8 cellular contexts compared by ENCODE assay signal in the genomic region with DNA sequence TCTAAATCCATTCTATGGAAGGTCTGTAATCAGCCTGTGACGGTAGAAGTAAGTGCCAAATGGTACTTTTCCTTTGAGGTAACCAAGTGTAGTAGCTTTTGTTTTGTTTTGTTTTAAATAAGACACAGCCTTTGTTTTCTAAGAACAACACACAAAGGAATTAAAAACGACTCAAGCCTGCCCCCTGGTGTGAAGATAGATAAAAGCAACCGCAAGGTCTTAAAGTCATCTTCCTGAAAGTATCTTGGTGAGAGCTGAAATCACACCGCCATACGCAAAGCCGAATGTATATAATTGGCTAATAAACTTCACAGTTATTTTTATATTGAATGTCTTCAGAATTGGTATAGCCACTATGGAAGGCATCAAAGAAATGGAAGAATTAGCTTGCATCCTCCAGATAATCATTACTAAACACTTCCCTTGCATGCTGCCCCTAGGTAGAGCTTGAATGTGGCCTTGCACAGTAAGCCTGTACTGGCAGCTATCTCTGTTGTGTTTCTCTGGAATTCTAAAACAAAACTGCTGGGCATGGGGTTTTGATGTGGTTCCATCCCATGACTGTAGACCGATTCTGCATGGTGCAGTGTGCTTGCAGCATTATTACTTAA.
DNase-seq lines count a peak whose midpoint lies in the region; ATAC-seq and TF ChIP-seq lines count a peak whose summit lies in the region.

No MANE protein-coding gene starts in this region.

- peak; percentile 84 for DNase-seq in CD1c-positive myeloid dendritic cell (ENCODE audit: extremely low spot score)
- peak; percentile 48 for DNase-seq in HS-5 (ENCODE audit: low read depth)
- DNase-seq in NOMO-1 treated with dmso at 0.1 percent for 144 hours (lab: John Stamatoyannopoulos, UW; ENCODE audit: unreplicated experiment) = peak; percentile 37
- DNase-seq in astrocyte of the spinal cord (ENCODE audit: low read depth, low spot score) = peak; percentile 77
- peak; percentile 32 for DNase-seq in kidney epithelial cell (ENCODE audit: low read depth)
- peak; percentile 1 for DNase-seq in stimulated activated CD8-positive, alpha-beta memory T cell treated with anti-CD3 and anti-CD28 coated beads, Interleukin-4, amount 100 ng/mL, for 24 hours (ENCODE audit: low read depth)

- ATAC-seq in GM18861 (IDR thresholded peaks at IDR 0.05; ENCODE audit: unreplicated experiment) (peak; percentile 59), HG02588 (IDR thresholded peaks at IDR 0.05; ENCODE audit: unreplicated experiment) (no peak)

- H3K4me3 ChIP-seq in astrocyte of the spinal cord (ENCODE audit: low read depth, low read length) (no peak overlapping the region), kidney epithelial cell (ENCODE audit: low read depth, low read length) (no peak overlapping the region)

- in situ Hi-C loops in astrocyte of the spinal cord (cut with HindIII; ENCODE audit: low sequenced_read_pairs) = no loop called here

- no peaks in the 10 kb centered on the region for H3K27me3 ChIP-seq in kidney epithelial cell (ENCODE audit: control insufficient read depth, insufficient read depth, low read length)

- no peaks in the 10 kb centered on the region for H3K36me3 ChIP-seq in kidney epithelial cell (ENCODE audit: control insufficient read depth, insufficient read depth, low read length)

- TF ChIP-seq CTCF in astrocyte of the spinal cord (IDR thresholded peaks at IDR 0.05; ENCODE audit: low read depth, low read length) (peak; percentile 57), kidney epithelial cell (IDR thresholded peaks at IDR 0.05; ENCODE audit: insufficient read depth, low read length, poor library complexity, severe bottlenecking) (peak; percentile 62)

Comparison
In these comparisons a context has a peak if more than half of its experiments do, and no peak if none do; other contexts are left out.
1. DNase-seq: peak in every context shown above with its lines; median percentile 84 in CD1c-positive myeloid dendritic cell; 77 in astrocyte of the spinal cord; 48 in HS-5; 37 in NOMO-1 treated with dmso at 0.1 percent for 144 hours; 32 in kidney epithelial cell; 1 in stimulated activated CD8-positive, alpha-beta memory T cell treated with anti-CD3 and anti-CD28 coated beads, Interleukin-4, amount 100 ng/mL, for 24 hours.